Comparison of ENCODE assay signal across 20 cellular contexts in genomic region chr19:44775676-44776240, GRCh38. TPM values are rescaled to one million over a fixed set of nuclear protein-coding genes. Genes with fewer than 3 reads are reported as not detected.
"Had no signal": no experiment of that assay in that cellular context is flagged by ENCODE, and none has a peak within 500 bp of the region (broad histone marks: within the 10 kb centered on the region; RNA-seq: fewer than 3 reads in every experiment).

No MANE protein-coding gene starts in this region.

- H3K27me3 Mint-ChIP-seq: stimulated activated naive CD8-positive, alpha-beta T cell treated with anti-CD3 and anti-CD28 coated beads, Interleukin-15, amount 100 ng/mL, for 72 hours had no signal

- DNase-seq: activated CD4-positive, alpha-beta T cell treated with anti-CD3 and anti-CD28 coated beads, Interleukin-2, amount 50 U/mL, for 48 hours; activated CD4-positive, CD25-positive, alpha-beta regulatory T cell treated with anti-CD3 and anti-CD28 coated beads, Interleukin-2, amount 50 U/mL, for 72 hours; activated CD8-positive, alpha-beta memory T cell treated with anti-CD3 and anti-CD28 coated beads, Interleukin-2, amount 10 ng/mL, durations not matched to agents 7 days and 5 days; activated gamma-delta T cell treated with Interleukin-2 at 50 U/mL for 16 hours; activated naive CD8-positive, alpha-beta T cell treated with anti-CD3 and anti-CD28 coated beads, Interleukin-2, amount 10 ng/mL, durations not matched to agents 7 days and 5 days; activated T-cell treated with anti-CD3 and anti-CD28 coated beads, Interleukin-2, amount 50 U/mL, for 24 hours; gastrocnemius medialis; heart right ventricle; islet precursor cell; mesenchymal stem cell; nephron progenitor cell; stimulated activated CD4-positive, alpha-beta T cell treated with anti-CD3 and anti-CD28 coated beads, Interleukin-15, amount 100 ng/mL, for 24 hours; stimulated activated CD4-positive, alpha-beta T cell treated with anti-CD3 and anti-CD28 coated beads, Interleukin-4, amount 100 ng/mL, for 4 hours; stimulated activated naive CD8-positive, alpha-beta T cell treated with anti-CD3 and anti-CD28 coated beads, Interleukin-15, amount 100 ng/mL, for 72 hours had no signal

- H3K27me3 ChIP-seq: ascending aorta, gastrocnemius medialis, vagina had no signal

- H3K36me3 Mint-ChIP-seq: activated CD8-positive, alpha-beta memory T cell treated with anti-CD3 and anti-CD28 coated beads, Interleukin-2, amount 10 ng/mL, durations not matched to agents 7 days and 5 days; activated naive CD8-positive, alpha-beta T cell treated with anti-CD3 and anti-CD28 coated beads, Interleukin-2, amount 10 ng/mL, durations not matched to agents 7 days and 5 days had no signal

- H3K9me3 Mint-ChIP-seq: activated naive CD8-positive, alpha-beta T cell treated with anti-CD3 and anti-CD28 coated beads, Interleukin-2, amount 10 ng/mL, durations not matched to agents 7 days and 5 days; activated T-cell treated with anti-CD3 and anti-CD28 coated beads, Interleukin-2, amount 50 U/mL, for 24 hours; nephron progenitor cell; stimulated activated naive CD8-positive, alpha-beta T cell treated with anti-CD3 and anti-CD28 coated beads, Interleukin-15, amount 100 ng/mL, for 72 hours had no signal

- H3K27ac ChIP-seq: ascending aorta, gastrocnemius medialis, heart right ventricle, left lung had no signal

- H3K4me3 ChIP-seq: ascending aorta, gastrocnemius medialis, heart right ventricle, left lung, vagina had no signal

- ATAC-seq: activated CD8-positive, alpha-beta memory T cell treated with anti-CD3 and anti-CD28 coated beads, Interleukin-2, amount 10 ng/mL, durations not matched to agents 7 days and 5 days; gastrocnemius medialis; heart right ventricle; stimulated activated naive CD8-positive, alpha-beta T cell treated with anti-CD3 and anti-CD28 coated beads, Interleukin-15, amount 100 ng/mL, for 72 hours had no signal

- H3K36me3 ChIP-seq: ascending aorta, gastrocnemius medialis, heart right ventricle, left lung, vagina had no signal

- H3K9me3 ChIP-seq: ascending aorta, gastrocnemius medialis, heart right ventricle, left lung, vagina had no signal

- H3K4me3 Mint-ChIP-seq: activated CD8-positive, alpha-beta memory T cell treated with anti-CD3 and anti-CD28 coated beads, Interleukin-2, amount 10 ng/mL, durations not matched to agents 7 days and 5 days; activated naive CD8-positive, alpha-beta T cell treated with anti-CD3 and anti-CD28 coated beads, Interleukin-2, amount 10 ng/mL, durations not matched to agents 7 days and 5 days; activated T-cell treated with anti-CD3 and anti-CD28 coated beads, Interleukin-2, amount 50 U/mL, for 24 hours; nephron progenitor cell; stimulated activated naive CD8-positive, alpha-beta T cell treated with anti-CD3 and anti-CD28 coated beads, Interleukin-15, amount 100 ng/mL, for 72 hours had no signal

- H3K27ac Mint-ChIP-seq: activated CD8-positive, alpha-beta memory T cell treated with anti-CD3 and anti-CD28 coated beads, Interleukin-2, amount 10 ng/mL, durations not matched to agents 7 days and 5 days; activated naive CD8-positive, alpha-beta T cell treated with anti-CD3 and anti-CD28 coated beads, Interleukin-2, amount 10 ng/mL, durations not matched to agents 7 days and 5 days; activated T-cell treated with anti-CD3 and anti-CD28 coated beads, Interleukin-2, amount 50 U/mL, for 24 hours; nephron progenitor cell; stimulated activated naive CD8-positive, alpha-beta T cell treated with anti-CD3 and anti-CD28 coated beads, Interleukin-15, amount 100 ng/mL, for 72 hours had no signal

RNA-seq across cellular contexts. Expression of gene CBLC, which starts 1.9 kb away (rescaled TPM):
- total RNA-seq: activated CD8-positive, alpha-beta memory T cell treated with anti-CD3 and anti-CD28 coated beads, Interleukin-2, amount 10 ng/mL, durations not matched to agents 7 days and 5 days; activated naive CD8-positive, alpha-beta T cell treated with anti-CD3 and anti-CD28 coated beads, Interleukin-2, amount 10 ng/mL, durations not matched to agents 7 days and 5 days; ascending aorta; chondrocyte; osteocyte had no signal
- polyA plus RNA-seq: fibroblast of lung, heart right ventricle had no signal

RNA-seq across cellular contexts. Expression of gene BCAM, which starts 33.1 kb away (rescaled TPM):
- total RNA-seq: activated CD8-positive, alpha-beta memory T cell treated with anti-CD3 and anti-CD28 coated beads, Interleukin-2, amount 10 ng/mL, durations not matched to agents 7 days and 5 days; activated naive CD8-positive, alpha-beta T cell treated with anti-CD3 and anti-CD28 coated beads, Interleukin-2, amount 10 ng/mL, durations not matched to agents 7 days and 5 days had no signal
